Comparison of ENCODE assay signal across 14 cellular contexts in genomic region chr7:150410680-150411346, GRCh38. TPM values are rescaled to one million over a fixed set of nuclear protein-coding genes. Genes with fewer than 3 reads are reported as not detected.
DNase-seq lines count a peak whose midpoint lies in the region; ATAC-seq and TF ChIP-seq lines count a peak whose summit lies in the region.
"Had no signal": no experiment of that assay in that cellular context is flagged by ENCODE, and none has a peak within 500 bp of the region (broad histone marks: within the 10 kb centered on the region; RNA-seq: fewer than 3 reads in every experiment).

No MANE protein-coding gene starts in this region.

- no peak overlapping the region for H3K4me3 ChIP-seq in CD8-positive, alpha-beta T cell (ENCODE audit: low read depth, low read length)
- H3K4me3 ChIP-seq in fibroblast of the aortic adventitia (ENCODE audit: low read depth, low read length), result no peak overlapping the region

- intact Hi-C loops in CD8-positive, alpha-beta T cell (cut with DNase I, micrococcal nuclease), result no loop called here

- TF ChIP-seq CTCF in CD8-positive, alpha-beta T cell (IDR thresholded peaks at IDR 0.05), result no peak
- TF ChIP-seq CTCF in fibroblast of the aortic adventitia (IDR thresholded peaks at IDR 0.05; ENCODE audit: insufficient read depth, low read length), result no peak
- no peak for TF ChIP-seq CTCF in osteocyte (IDR thresholded peaks at IDR 0.05)
- no peak for TF ChIP-seq CTCF in foreskin keratinocyte (conservative IDR thresholded peaks at IDR 0.05)

- POLR2A ChIA-PET in CD8-positive, alpha-beta T cell (lab: Charles Lee), result no interaction called here

- H3K4me1 ChIP-seq in CD8-positive, alpha-beta T cell (ENCODE audit: insufficient read depth, low read length), result peaks cover 15% of the 10 kb centered on the region
- H3K4me1 ChIP-seq in foreskin keratinocyte, result no peaks in the 10 kb centered on the region

- no peaks in the 10 kb centered on the region for H3K27me3 Mint-ChIP-seq in CD8-positive, alpha-beta T cell (ENCODE audit: low read depth)
- H3K27me3 Mint-ChIP-seq in osteocyte (ENCODE audit: unreplicated experiment), result no peaks in the 10 kb centered on the region

- CTCF ChIA-PET in CD8-positive, alpha-beta T cell (lab: Charles Lee), result interaction anchor here (1.1 kb wide), 1 partner anchor 54 kb away, joined by 4 read pairs; no protein-coding TSS in a partner anchor

- H3K27ac Mint-ChIP-seq in CD8-positive, alpha-beta T cell, result peak overlapping the region; percentile 80
- H3K27ac Mint-ChIP-seq in osteocyte (ENCODE audit: unreplicated experiment), result peak overlapping the region; percentile 16

- no peaks in the 10 kb centered on the region for H3K27me3 ChIP-seq in CD8-positive, alpha-beta T cell (ENCODE audit: insufficient read depth, low read length)
- H3K27me3 ChIP-seq in foreskin keratinocyte, result no peaks in the 10 kb centered on the region

- H3K27ac ChIP-seq in CD8-positive, alpha-beta T cell (ENCODE audit: low read depth, low read length), result no peak overlapping the region
- no peak overlapping the region for H3K27ac ChIP-seq in foreskin keratinocyte

- no peaks in the 10 kb centered on the region for H3K9me3 Mint-ChIP-seq in CD8-positive, alpha-beta T cell
- no peaks in the 10 kb centered on the region for H3K9me3 Mint-ChIP-seq in osteocyte (ENCODE audit: unreplicated experiment)
- H3K9me3 Mint-ChIP-seq: immature natural killer cell had no signal

- ATAC-seq in CD8-positive, alpha-beta T cell, result no peak
- no peak for ATAC-seq in foreskin keratinocyte

- DNase-seq in CD8-positive, alpha-beta T cell, result no peak
- DNase-seq in HK-2 (ENCODE audit: unreplicated experiment), result peak; percentile 56
- peak; percentile 20 for DNase-seq in fibroblast of the aortic adventitia (ENCODE audit: low read depth)
- no peak for DNase-seq in osteocyte (ENCODE audit: extremely low spot score, unreplicated experiment)
- no peak for DNase-seq in HuH-7.5 (ENCODE audit: low spot score)
- DNase-seq in foreskin keratinocyte, result no peak
- DNase-seq in NCI-H1092 (lab: John Stamatoyannopoulos, UW), result no peak
- no peak for DNase-seq in NCI-H2196 treated with DMSO at 0.1 percent for 48 hours (lab: John Stamatoyannopoulos, UW; ENCODE audit: unreplicated experiment)
- DNase-seq: immature natural killer cell, NCI-H1694 treated with DMSO at 0.1 percent for 48 hours, NCI-H748 treated with DMSO at 0.1 percent for 48 hours had no signal

- peaks cover 8% of the 10 kb centered on the region for H3K36me3 ChIP-seq in CD8-positive, alpha-beta T cell (ENCODE audit: insufficient read depth, low read length)

- no peak overlapping the region for H3K4me3 Mint-ChIP-seq in CD8-positive, alpha-beta T cell
- H3K4me3 Mint-ChIP-seq in osteocyte (ENCODE audit: unreplicated experiment), result no peak overlapping the region
- H3K4me3 Mint-ChIP-seq: immature natural killer cell had no signal

- H3K36me3 Mint-ChIP-seq in CD8-positive, alpha-beta T cell, result peaks cover 45% of the 10 kb centered on the region
- H3K36me3 Mint-ChIP-seq in osteocyte (ENCODE audit: unreplicated experiment), result peaks cover 4% of the 10 kb centered on the region

- H3K4me1 Mint-ChIP-seq in CD8-positive, alpha-beta T cell (ENCODE audit: low read depth), result peaks cover 22% of the 10 kb centered on the region
- H3K4me1 Mint-ChIP-seq in osteocyte (ENCODE audit: unreplicated experiment), result peaks cover 21% of the 10 kb centered on the region

- H3K9me3 ChIP-seq in CD8-positive, alpha-beta T cell (ENCODE audit: low read length), result no peaks in the 10 kb centered on the region

RNA-seq across cellular contexts. Expression of gene ZNF775, which starts 31.7 kb away (rescaled TPM):
- under 1 TPM; 0.33 to 0.58 TPM for total RNA-seq in CD8-positive, alpha-beta T cell
- total RNA-seq in fibroblast of the aortic adventitia (ENCODE audit: low replicate concordance), result 2.8 and 4.4 TPM in 2 replicates
- 5.9 and 8.0 TPM in 2 replicates for total RNA-seq in osteocyte
- total RNA-seq in foreskin keratinocyte, result 4.7 and 5.4 TPM in 2 replicates
- polyA plus RNA-seq in foreskin keratinocyte, result 3.9 and 5.3 TPM in 2 replicates

RNA-seq across cellular contexts. Expression of gene GIMAP8, which starts 39.6 kb away (rescaled TPM):
- 1 to 10 TPM; 2.0 to 2.5 TPM for total RNA-seq in CD8-positive, alpha-beta T cell
- 0.09 and 0.16 TPM in 2 replicates for total RNA-seq in fibroblast of the aortic adventitia (ENCODE audit: low replicate concordance)
- not detected in 2 replicates for total RNA-seq in osteocyte
- 0.07 TPM in 1 of 2 replicates, not detected in the other for total RNA-seq in foreskin keratinocyte
- polyA plus RNA-seq in foreskin keratinocyte, result 0.01 and 0.02 TPM in 2 replicates
- total RNA-seq: fibroblast of villous mesenchyme, G401, LHCN-M2 had no signal

RNA-seq across cellular contexts. Expression of gene REPIN1, which starts 42.2 kb away (rescaled TPM):
- 10 to 100 TPM; 54.0 to 54.1 TPM for total RNA-seq in CD8-positive, alpha-beta T cell
- 33.6 and 40.5 TPM in 2 replicates for total RNA-seq in fibroblast of the aortic adventitia (ENCODE audit: low replicate concordance)
- total RNA-seq in osteocyte, result 66.3 and 72.9 TPM in 2 replicates
- 19.4 and 19.6 TPM in 2 replicates for total RNA-seq in foreskin keratinocyte
- polyA plus RNA-seq in foreskin keratinocyte, result 12.8 and 15.9 TPM in 2 replicates

Comparison
In these comparisons a context has a peak if more than half of its experiments do, and no peak if none do; other contexts are left out.
1. DNase-seq: peak in HK-2 (single experiment) and fibroblast of the aortic adventitia (single experiment); none in CD8-positive, alpha-beta T cell (0 of 7), osteocyte (single experiment), HuH-7.5 (single experiment), foreskin keratinocyte (0 of 2), NCI-H1092 (single experiment) and NCI-H2196 treated with DMSO at 0.1 percent for 48 hours (single experiment).